In the genomic region with DNA sequence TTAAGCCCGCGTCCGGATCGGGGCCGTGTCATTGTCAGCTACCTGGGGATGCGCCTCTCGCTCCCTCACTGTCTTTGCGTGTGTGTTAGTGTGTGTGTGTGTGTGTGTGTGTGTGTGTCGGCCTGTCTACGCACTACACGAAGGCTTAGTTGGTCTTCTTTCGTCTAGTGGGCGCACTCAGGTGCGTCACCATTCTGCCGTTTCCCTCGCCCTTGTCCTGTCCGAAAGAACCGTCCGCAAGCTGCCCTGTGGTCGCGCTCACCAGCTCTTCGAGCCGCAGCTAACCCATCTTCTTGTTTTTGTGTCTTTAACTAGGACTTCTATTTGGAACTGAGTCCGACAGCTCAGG, we compare ENCODE assay signal across 8 cellular contexts. TPM values are rescaled to one million over a fixed set of nuclear protein-coding genes. Genes with fewer than 3 reads are reported as not detected.
DNase-seq lines count a peak whose midpoint lies in the region; ATAC-seq, FAIRE-seq and TF ChIP-seq lines count a peak whose summit lies in the region.

No MANE protein-coding gene starts in this region.

- H3K36me3 Mint-ChIP-seq in central memory CD8-positive, alpha-beta T cell (ENCODE audit: insufficient read depth), result peaks cover 4% of the 10 kb centered on the region

- no peak for FAIRE-seq in A549 (lab: Jason Lieb, UNC)

- H3K4me3 ChIP-seq in A549, result peak overlapping the region; percentile 59
- H3K4me3 ChIP-seq in mucosa of descending colon, result no peak overlapping the region

- DNase-seq in A549 (ENCODE audit: low read depth in 1 of 2, low spot score in 1 of 2), result no peak
- DNase-seq in central memory CD8-positive, alpha-beta T cell (ENCODE audit: low spot score in 2 of 2), result no peak
- DNase-seq in mucosa of descending colon, result no peak
- DNase-seq in iPS-NIHi11 (ENCODE audit: low spot score), result no peak
- no peak for DNase-seq in SK-N-DZ (ENCODE audit: low spot score)
- no peak for DNase-seq in CD1c-positive myeloid dendritic cell (ENCODE audit: extremely low spot score)

- H3K9me3 ChIP-seq in A549 (no peaks in the 10 kb centered on the region), mucosa of descending colon (no peaks in the 10 kb centered on the region)

- TF ChIP-seq CTCF in A549 (IDR thresholded peaks at IDR 0.05) (no peak), mucosa of descending colon (IDR thresholded peaks at IDR 0.05) (no peak)

- peak; percentile 26 to 48; a peak in 4 of 6 replicates for ATAC-seq in A549
- peak; percentile 16 for ATAC-seq in HG02885 (IDR thresholded peaks at IDR 0.05; ENCODE audit: poor library complexity, unreplicated experiment)
- ATAC-seq in central memory CD8-positive, alpha-beta T cell (replicated peaks; ENCODE audit: extremely low read depth, poor library complexity, severe bottlenecking), result no peak
- peak; percentile 11 for ATAC-seq in mucosa of descending colon
- no peak for ATAC-seq in HG02973 (IDR thresholded peaks at IDR 0.05; ENCODE audit: unreplicated experiment)

- no peak for TF ChIP-seq EP300 in A549 (IDR thresholded peaks at IDR 0.05)

- TF ChIP-seq POLR2A in A549 (IDR thresholded peaks at IDR 0.05; ENCODE audit: low read length), result no peak

- TF ChIP-seq RAD21 in A549 (conservative IDR thresholded peaks at IDR 0.05 in 1 of 2, IDR thresholded peaks at IDR 0.05 in 1 of 2), result no peak

- peak overlapping the region; percentile 71 to 94 for H3K27ac ChIP-seq in A549

- peaks cover 83% of the 10 kb centered on the region for H3K27me3 Mint-ChIP-seq in central memory CD8-positive, alpha-beta T cell

- peak overlapping the region; percentile 83 for H3K4me2 ChIP-seq in A549

- CTCF ChIA-PET in A549 (lab: Yijun Ruan, JAX), result interaction anchor here (0.7 to 2.5 kb wide), 8 partner anchors 9 to 136 kb away, joined by 3 to 12 read pairs (median 3); no protein-coding TSS in a partner anchor

- H3K4me1 ChIP-seq in A549 (peaks cover 37% of the 10 kb centered on the region), mucosa of descending colon (ENCODE audit: low read depth) (no peaks in the 10 kb centered on the region)

- H3K4me1 Mint-ChIP-seq in central memory CD8-positive, alpha-beta T cell, result peaks cover 11% of the 10 kb centered on the region

- H3K9me3 Mint-ChIP-seq in central memory CD8-positive, alpha-beta T cell, result no peaks in the 10 kb centered on the region

- H3K27ac Mint-ChIP-seq in central memory CD8-positive, alpha-beta T cell (ENCODE audit: low read depth), result no peak overlapping the region

- intact Hi-C loops in mucosa of descending colon (cut with DNase I, micrococcal nuclease), result no loop called here

- WGBS in A549 (ENCODE audit: missing lambda C conversion rate), result 71% methylated on average over 22 of the region's 24 CpGs

- peak overlapping the region; percentile 68 for H3K4me3 Mint-ChIP-seq in central memory CD8-positive, alpha-beta T cell

- no peaks in the 10 kb centered on the region for H3K36me3 ChIP-seq in mucosa of descending colon (ENCODE audit: low read depth)

- POLR2A ChIA-PET in A549 (lab: Yijun Ruan, JAX), result no interaction called here

TF ChIP-seq in A549, 52 proteins besides CTCF, POLR2A, EP300 and RAD21:
- TF ChIP-seq RCOR1 (IDR thresholded peaks at IDR 0.05; ENCODE audit: low read depth, low read length), result no peak

RNA-seq across cellular contexts. Expression of a gene that starts 0.7 kb away (rescaled TPM):
- polyA plus RNA-seq in A549 (2011; rRNA removed) (3.0 TPM in 2 replicates), A549 (2017; fragmentation: RNase III; extraction: RNeasy Plus Mini Kit Qiagen cat#74134 plus additional on column Dnase treatment) (2.8 to 3.1 TPM (median 3.0 TPM) in 3 replicates)
- polyA plus RNA-seq in A549 (2012; cell fraction: cytosol; rRNA removed), result 5.5 and 7.1 TPM in 2 replicates
- 5.0 and 9.9 TPM in 2 replicates for polyA plus RNA-seq in A549 (2012; cell fraction: nucleus; rRNA removed)
- polyA minus RNA-seq in A549 (2011; rRNA and poly(A)+ RNA removed), result 2.7 TPM in 2 replicates
- total RNA-seq in mucosa of descending colon, result not detected
- not detected in 2 replicates for polyA plus RNA-seq in SK-N-DZ (2014; cell fraction: cytosol; rRNA removed)
- 0.24 TPM in 1 of 2 replicates, not detected in the other for polyA plus RNA-seq in SK-N-DZ (2014; cell fraction: nucleus; rRNA removed)

RNA-seq across cellular contexts. Expression of a gene that starts 37.2 kb away (rescaled TPM):
- 109 and 166 TPM in 2 replicates for polyA plus RNA-seq in A549 (2011; rRNA removed)
- 15.6 and 20.1 TPM in 2 replicates for polyA plus RNA-seq in A549 (2012; cell fraction: cytosol; rRNA removed)
- 15.9 and 22.4 TPM in 2 replicates for polyA plus RNA-seq in A549 (2012; cell fraction: nucleus; rRNA removed)
- polyA plus RNA-seq in A549 (2017; fragmentation: RNase III; extraction: RNeasy Plus Mini Kit Qiagen cat#74134 plus additional on column Dnase treatment), result 87.8 to 104 TPM (median 90.1 TPM) in 3 replicates
- polyA minus RNA-seq in A549 (2011; rRNA and poly(A)+ RNA removed), result 75.1 and 82.8 TPM in 2 replicates
- 10 to 100 TPM; 62.4 to 75.5 (median 70.2) TPM for total RNA-seq in mucosa of descending colon
- polyA plus RNA-seq in SK-N-DZ (2014; cell fraction: cytosol; rRNA removed), result 75.0 and 78.6 TPM in 2 replicates
- polyA plus RNA-seq in SK-N-DZ (2014; cell fraction: nucleus; rRNA removed), result 201 and 239 TPM in 2 replicates

Comparison
In these comparisons a context has a peak if more than half of its experiments do, and no peak if none do; other contexts are left out.
1. ATAC-seq: peak in A549 (2 of 2), HG02885 (single experiment) and mucosa of descending colon (single experiment); none in central memory CD8-positive, alpha-beta T cell (single experiment) and HG02973 (single experiment).